14 cellular contexts compared by ENCODE assay signal in genomic region chr7:106215868-106216516, GRCh38.
DNase-seq lines count a peak whose midpoint lies in the region; ATAC-seq and TF ChIP-seq lines count a peak whose summit lies in the region.
"Had no signal": no experiment of that assay in that cellular context is flagged by ENCODE, and none has a peak within 500 bp of the region (broad histone marks: within the 10 kb centered on the region; RNA-seq: fewer than 3 reads in every experiment).

No MANE protein-coding gene starts in this region.

- TF ChIP-seq POLR2A in gastrocnemius medialis (IDR thresholded peaks at IDR 0.05): no peak

- no peaks in the 10 kb centered on the region for H3K27me3 ChIP-seq in ACC112 (ENCODE audit: insufficient read depth, low read length)
- H3K27me3 ChIP-seq in hepatocyte: no peaks in the 10 kb centered on the region
- no peaks in the 10 kb centered on the region for H3K27me3 ChIP-seq in gastrocnemius medialis

- peak overlapping the region; percentile 88 for H2AFZ ChIP-seq in ACC112 (ENCODE audit: low read length, unreplicated experiment)
- no peak overlapping the region for H2AFZ ChIP-seq in hepatocyte

- no peaks in the 10 kb centered on the region for H4K20me1 ChIP-seq in hepatocyte (ENCODE audit: insufficient read depth, poor library complexity, severe bottlenecking)

- H3K27ac ChIP-seq in ACC112 (ENCODE audit: low read depth, low read length): peak overlapping the region; percentile 94
- H3K27ac ChIP-seq in hepatocyte: peak overlapping the region; percentile 80
- H3K27ac ChIP-seq in gastrocnemius medialis: peak overlapping the region; percentile 73 to 91 (median 80)

- intact Hi-C loops in gastrocnemius medialis (cut with DNase I; ENCODE audit: low total_unique reads): loop anchor here (2.0 kb wide), 3 partner anchors 39 to 209 kb away; partner anchors contain the start of gene NAMPT
- intact Hi-C loops in posterior vena cava (cut with DNase I): loop anchor here in 1 of 2 donors (2.0 kb wide), 1 partner anchor 65 kb away; no protein-coding TSS in a partner anchor

- H3K4me1 ChIP-seq in ACC112 (ENCODE audit: control insufficient read depth, insufficient read depth, low read length, unreplicated experiment) (peaks cover 26% of the 10 kb centered on the region), hepatocyte (ENCODE audit: insufficient read depth) (no peaks in the 10 kb centered on the region), gastrocnemius medialis (peaks cover 16 to 27% of the 10 kb centered on the region in 2 donors)

- H3K79me2 ChIP-seq in ACC112 (ENCODE audit: control insufficient read depth, insufficient read depth, low read length, unreplicated experiment) (no peaks in the 10 kb centered on the region), hepatocyte (no peaks in the 10 kb centered on the region)

- WGBS in hepatocyte (ENCODE audit: low lambda C conversion rate, missing lambda C conversion rate): 74% methylated on average over 8 of the region's 8 CpGs

- no peaks in the 10 kb centered on the region for H3K9me2 ChIP-seq in hepatocyte (replicated peaks; ENCODE audit: insufficient read depth)

- in situ Hi-C loops in gastrocnemius medialis (cut with MboI; ENCODE audit: low sequenced_read_pairs in 4 of 4): no loop called here

- DNase-seq in hepatocyte (ENCODE audit: low spot score): no peak
- no peak for DNase-seq in gastrocnemius medialis
- DNase-seq in posterior vena cava (ENCODE audit: low spot score): no peak
- DNase-seq in NOMO-1 treated with DMSO at 0.1 percent for 48 hours (lab: John Stamatoyannopoulos, UW; ENCODE audit: unreplicated experiment): no peak
- DNase-seq in activated CD4-positive, CD25-positive, alpha-beta regulatory T cell treated with anti-CD3 and anti-CD28 coated beads, Interleukin-2, amount 50 U/mL, for 72 hours: no peak
- DNase-seq: activated naive CD8-positive, alpha-beta T cell treated with anti-CD3 and anti-CD28 coated beads, Interleukin-2, amount 10 ng/mL, durations not matched to agents 7 days and 5 days; AML-193; KBM-7; naive B cell; SIG-M5; stimulated activated CD4-positive, alpha-beta T cell treated with anti-CD3 and anti-CD28 coated beads, Interleukin-12 subunit alpha, Interleukin-12 subunit beta, amount 100 ng/mL, for 4 hours had no signal

- H3K9me3 ChIP-seq in hepatocyte (ENCODE audit: low read depth): no peaks in the 10 kb centered on the region
- no peaks in the 10 kb centered on the region for H3K9me3 ChIP-seq in gastrocnemius medialis

- peak; percentile 28 for ATAC-seq in SK-N-SH treated with all-trans-retinoic acid at 6 μM for 48 hours
- no peak for ATAC-seq in gastrocnemius medialis
- ATAC-seq in HG03159 (IDR thresholded peaks at IDR 0.05; ENCODE audit: unreplicated experiment): no peak

- H3K36me3 ChIP-seq in ACC112 (ENCODE audit: insufficient read depth, low read length): no peaks in the 10 kb centered on the region
- H3K36me3 ChIP-seq in hepatocyte (replicated peaks; ENCODE audit: insufficient read depth, low read depth): no peaks in the 10 kb centered on the region
- H3K36me3 ChIP-seq in gastrocnemius medialis: no peaks in the 10 kb centered on the region

- H3K4me3 ChIP-seq in ACC112 (ENCODE audit: low read depth, low read length) (peak overlapping the region; percentile 22), hepatocyte (no peak overlapping the region), gastrocnemius medialis (no peak overlapping the region)

- TF ChIP-seq CTCF in hepatocyte (IDR thresholded peaks at IDR 0.05; ENCODE audit: poor library complexity) (no peak), gastrocnemius medialis (IDR thresholded peaks at IDR 0.05 in 4 of 5, conservative IDR thresholded peaks at IDR 0.05 in 1 of 5) (no peak)

- H3K4me2 ChIP-seq in hepatocyte: no peak overlapping the region

TF ChIP-seq in SK-N-SH treated with all-trans-retinoic acid at 6 μM for 48 hours, 23 proteins besides CTCF, POLR2A, EP300 and RAD21:
- TF ChIP-seq ISL1 (CRISPR knock-in tag; IDR thresholded peaks at IDR 0.05) (no peak), CSRNP3 (CRISPR knock-in tag; IDR thresholded peaks at IDR 0.05) (no peak), ZFP30 (CRISPR knock-in tag; IDR thresholded peaks at IDR 0.05) (no peak), CSDC2 (CRISPR knock-in tag; IDR thresholded peaks at IDR 0.05) (peak; percentile 40; the same call in 1 of the 2 replicates), ARNTL (CRISPR knock-in tag; IDR thresholded peaks at IDR 0.05; ENCODE audit: borderline replicate concordance, low read depth) (no peak), ZFP3 (CRISPR knock-in tag; IDR thresholded peaks at IDR 0.05) (no peak; the same call in 1 of the 2 replicates)
